In genomic region chr6:31585531-31585930, GRCh38 we compare ENCODE assay signal across 8 cellular contexts. TPM values are rescaled to one million over a fixed set of nuclear protein-coding genes. Genes with fewer than 3 reads are reported as not detected.
DNase-seq lines count a peak whose midpoint lies in the region; ATAC-seq lines count a peak whose summit lies in the region.

No MANE protein-coding gene starts in this region.

- no peak overlapping the region for H2BK120ac ChIP-seq in mesenchymal stem cell (ENCODE audit: low read depth, low read length)

- no peaks in the 10 kb centered on the region for H3K9me3 ChIP-seq in CD8-positive, alpha-beta memory T cell (ENCODE audit: low read length)
- H3K9me3 ChIP-seq in mesenchymal stem cell (ENCODE audit: control insufficient read depth, low read length): no peaks in the 10 kb centered on the region

- H3K36me3 Mint-ChIP-seq in CD8-positive, alpha-beta memory T cell: peaks cover 12 to 26% (median 14%) of the 10 kb centered on the region in 3 donors

- H3K27me3 Mint-ChIP-seq in CD8-positive, alpha-beta memory T cell: peaks cover 0 to 1% of the 10 kb centered on the region in 2 donors

- POLR2A ChIA-PET in CD8-positive, alpha-beta memory T cell (lab: Charles Lee): interaction anchor here (0.8 to 7.4 kb wide), 4 partner anchors 9 to 34 kb away, joined by 3 to 91 read pairs (median 5); no protein-coding TSS in a partner anchor

- no peak overlapping the region for H2AK5ac ChIP-seq in mesenchymal stem cell (ENCODE audit: low read length, severe bottlenecking)

- H4K8ac ChIP-seq in mesenchymal stem cell (ENCODE audit: low read length): peak overlapping the region; percentile 19

- H3K18ac ChIP-seq in mesenchymal stem cell (ENCODE audit: low read depth in 1 of 2, low read length in 2 of 2): no peak overlapping the region

- no peak overlapping the region for H2BK5ac ChIP-seq in mesenchymal stem cell (ENCODE audit: low read depth, low read length, poor library complexity, severe bottlenecking)

- DNase-seq in CD8-positive, alpha-beta memory T cell: peak in 3 of 5 donors; percentile 46 to 65 (median 53)
- DNase-seq in HT-29 (ENCODE audit: low spot score) (peak; percentile 32), mesenchymal stem cell (no peak), AG08395 (ENCODE audit: low spot score) (no peak), NCI-H748 (lab: John Stamatoyannopoulos, UW; ENCODE audit: unreplicated experiment) (no peak), NK-92 (lab: John Stamatoyannopoulos, UW; ENCODE audit: unreplicated experiment) (no peak)
- peak; percentile 69 to 71 for DNase-seq in activated T-cell treated with anti-CD3 and anti-CD28 coated beads, Interleukin-2, amount 50 U/mL, for 48 hours

- peak overlapping the region; percentile 87 to 99 (median 96) for H3K27ac Mint-ChIP-seq in CD8-positive, alpha-beta memory T cell

- peak overlapping the region; percentile 29 for H3K27ac ChIP-seq in CD8-positive, alpha-beta memory T cell (ENCODE audit: low read depth, low read length)
- H3K27ac ChIP-seq in mesenchymal stem cell (ENCODE audit: low read length, poor library complexity, severe bottlenecking): no peak overlapping the region

- CTCF ChIA-PET in CD8-positive, alpha-beta memory T cell (lab: Charles Lee): interaction anchor here (1.5 to 22.0 kb wide), 5 partner anchors 4 to 312 kb away, joined by 3 to 692 read pairs (median 576); partner anchors contain the start of genes ATP6V1G2, DDX39B, EHMT2 and LST1

- no peak overlapping the region for H3K4ac ChIP-seq in mesenchymal stem cell (ENCODE audit: low read depth in 1 of 2, low read length in 2 of 2)

- 68% methylated on average over 2 of the region's 2 CpGs for WGBS in mesenchymal stem cell

- peak overlapping the region; percentile 40 for H3K4me3 ChIP-seq in CD8-positive, alpha-beta memory T cell (ENCODE audit: low read length)
- H3K4me3 ChIP-seq in mesenchymal stem cell (ENCODE audit: insufficient read depth in 1 of 2, low read depth in 1 of 2, low read length in 2 of 2): no peak overlapping the region

- no peak overlapping the region for H2BK12ac ChIP-seq in mesenchymal stem cell (ENCODE audit: low read length in 2 of 2)

- no peaks in the 10 kb centered on the region for H3K36me3 ChIP-seq in CD8-positive, alpha-beta memory T cell (ENCODE audit: insufficient read depth, low read length)
- no peaks in the 10 kb centered on the region for H3K36me3 ChIP-seq in mesenchymal stem cell (ENCODE audit: control insufficient read depth in 1 of 2, insufficient read depth in 2 of 2, low read depth in 1 of 2, low read length in 2 of 2)

- H3K9me3 Mint-ChIP-seq in CD8-positive, alpha-beta memory T cell: no peaks in the 10 kb centered on the region

- no peak overlapping the region for H4K91ac ChIP-seq in mesenchymal stem cell (ENCODE audit: low read length)

- peak overlapping the region; percentile 62 to 90 (median 83) for H3K4me3 Mint-ChIP-seq in CD8-positive, alpha-beta memory T cell

- no peaks in the 10 kb centered on the region for H3K27me3 ChIP-seq in CD8-positive, alpha-beta memory T cell (ENCODE audit: insufficient read depth, low read length, poor library complexity, severe bottlenecking)
- H3K27me3 ChIP-seq in mesenchymal stem cell (ENCODE audit: control insufficient read depth in 1 of 2, insufficient read depth in 1 of 2, low read length in 2 of 2): peaks cover 0 to 15% of the 10 kb centered on the region in 2 experiments

- ATAC-seq in HG02642 (IDR thresholded peaks at IDR 0.05; ENCODE audit: poor library complexity, unreplicated experiment): no peak

- H3K23ac ChIP-seq in mesenchymal stem cell (ENCODE audit: low read length in 2 of 2): no peak overlapping the region

- peaks cover 10% of the 10 kb centered on the region for H3K79me1 ChIP-seq in mesenchymal stem cell (replicated peaks; ENCODE audit: low read length, poor library complexity, severe bottlenecking)

- no peak overlapping the region for H2BK15ac ChIP-seq in mesenchymal stem cell (ENCODE audit: low read depth, poor library complexity, severe bottlenecking)

- H2AFZ ChIP-seq in mesenchymal stem cell (ENCODE audit: low read depth, low read length): no peak overlapping the region

- H3K4me2 ChIP-seq in mesenchymal stem cell (ENCODE audit: low read length, poor library complexity, severe bottlenecking): no peak overlapping the region

- H3K4me1 Mint-ChIP-seq in CD8-positive, alpha-beta memory T cell: peaks cover 65 to 88% (median 76%) of the 10 kb centered on the region in 3 donors

- H3K4me1 ChIP-seq in CD8-positive, alpha-beta memory T cell (ENCODE audit: insufficient read depth, low read length): peaks cover 74% of the 10 kb centered on the region
- peaks cover 18% of the 10 kb centered on the region for H3K4me1 ChIP-seq in mesenchymal stem cell (ENCODE audit: control insufficient read depth, insufficient read depth, low read depth, low read length)

- H3K14ac ChIP-seq in mesenchymal stem cell (ENCODE audit: low read length in 2 of 2): no peak overlapping the region

- H3K9ac ChIP-seq in mesenchymal stem cell (ENCODE audit: low read length): no peak overlapping the region

RNA-seq across cellular contexts. Expression of gene LST1, which starts 0.5 kb away (rescaled TPM):
- total RNA-seq in CD8-positive, alpha-beta memory T cell: 10 to 100 TPM; 22.0 to 22.4 TPM
- 49.6 TPM for polyA plus RNA-seq in CD8-positive, alpha-beta memory T cell
- total RNA-seq in HT-29 (2014; rRNA removed; shearing (Covaris generic)): not detected in 2 replicates
- 0.30 TPM for polyA plus RNA-seq in mesenchymal stem cell (2013, experiment 1 of 2)
- not detected for polyA plus RNA-seq in mesenchymal stem cell (2013, experiment 2 of 2)

RNA-seq across cellular contexts. Expression of gene LTB, which starts 3.3 kb away (rescaled TPM):
- total RNA-seq in CD8-positive, alpha-beta memory T cell: 100 to 1,000 TPM; 196 to 206 TPM
- polyA plus RNA-seq in CD8-positive, alpha-beta memory T cell: 1,182 TPM
- 0.13 TPM in 1 of 2 replicates, not detected in the other for total RNA-seq in HT-29 (2014; rRNA removed; shearing (Covaris generic))
- polyA plus RNA-seq in mesenchymal stem cell (2013, experiment 1 of 2): 0.35 TPM
- 0.05 TPM for polyA plus RNA-seq in mesenchymal stem cell (2013, experiment 2 of 2)

RNA-seq across cellular contexts. Expression of gene NCR3, which starts 7.3 kb away (rescaled TPM):
- total RNA-seq in CD8-positive, alpha-beta memory T cell: 10 to 100 TPM; 22.4 to 26.3 TPM
- 328 TPM for polyA plus RNA-seq in CD8-positive, alpha-beta memory T cell
- total RNA-seq in HT-29 (2014; rRNA removed; shearing (Covaris generic)): not detected in 2 replicates
- polyA plus RNA-seq in mesenchymal stem cell (2013, experiment 1 of 2): not detected
- not detected for polyA plus RNA-seq in mesenchymal stem cell (2013, experiment 2 of 2)

RNA-seq across cellular contexts. Expression of gene TNF, which starts 10.2 kb away (rescaled TPM):
- total RNA-seq in CD8-positive, alpha-beta memory T cell: 100 to 1,000 TPM; 207 to 215 TPM
- polyA plus RNA-seq in CD8-positive, alpha-beta memory T cell: 7.9 TPM
- total RNA-seq in HT-29 (2014; rRNA removed; shearing (Covaris generic)): 0.08 TPM in 1 of 2 replicates, not detected in the other
- not detected for polyA plus RNA-seq in mesenchymal stem cell (2013, experiment 1 of 2)
- 0.03 TPM for polyA plus RNA-seq in mesenchymal stem cell (2013, experiment 2 of 2)

RNA-seq across cellular contexts. Expression of gene LTA, which starts 13.4 kb away (rescaled TPM):
- total RNA-seq in CD8-positive, alpha-beta memory T cell: 100 to 1,000 TPM; 839 to 854 TPM
- polyA plus RNA-seq in CD8-positive, alpha-beta memory T cell: 23.3 TPM
- not detected in 2 replicates for total RNA-seq in HT-29 (2014; rRNA removed; shearing (Covaris generic))
- polyA plus RNA-seq in mesenchymal stem cell (2013, experiment 1 of 2): 0.06 TPM
- polyA plus RNA-seq in mesenchymal stem cell (2013, experiment 2 of 2): not detected

Comparison
In these comparisons a context has a peak if more than half of its experiments do, and no peak if none do; other contexts are left out.
1. DNase-seq: peak in CD8-positive, alpha-beta memory T cell (3 of 5), HT-29 (single experiment) and activated T-cell treated with anti-CD3 and anti-CD28 coated beads, Interleukin-2, amount 50 U/mL, for 48 hours (2 of 2); none in mesenchymal stem cell (single experiment), AG08395 (single experiment), NCI-H748 (single experiment) and NK-92 (single experiment).
2. RNA of gene LST1, which starts 0.5 kb away (total RNA-seq): 22.0 to 22.4 TPM in CD8-positive, alpha-beta memory T cell; not detected in HT-29; every median in the first group is over 10 times any median in the second.
3. RNA of gene LTB, which starts 3.3 kb away (total RNA-seq): 196 to 206 TPM in CD8-positive, alpha-beta memory T cell; 0.13 TPM in HT-29; every median in the first group is over 100 times any median in the second.
4. RNA of gene NCR3, which starts 7.3 kb away (total RNA-seq): 22.4 to 26.3 TPM in CD8-positive, alpha-beta memory T cell; not detected in HT-29; every median in the first group is over 10 times any median in the second.